Comparison of ENCODE assay signal across 2 cellular contexts in the genomic region with DNA sequence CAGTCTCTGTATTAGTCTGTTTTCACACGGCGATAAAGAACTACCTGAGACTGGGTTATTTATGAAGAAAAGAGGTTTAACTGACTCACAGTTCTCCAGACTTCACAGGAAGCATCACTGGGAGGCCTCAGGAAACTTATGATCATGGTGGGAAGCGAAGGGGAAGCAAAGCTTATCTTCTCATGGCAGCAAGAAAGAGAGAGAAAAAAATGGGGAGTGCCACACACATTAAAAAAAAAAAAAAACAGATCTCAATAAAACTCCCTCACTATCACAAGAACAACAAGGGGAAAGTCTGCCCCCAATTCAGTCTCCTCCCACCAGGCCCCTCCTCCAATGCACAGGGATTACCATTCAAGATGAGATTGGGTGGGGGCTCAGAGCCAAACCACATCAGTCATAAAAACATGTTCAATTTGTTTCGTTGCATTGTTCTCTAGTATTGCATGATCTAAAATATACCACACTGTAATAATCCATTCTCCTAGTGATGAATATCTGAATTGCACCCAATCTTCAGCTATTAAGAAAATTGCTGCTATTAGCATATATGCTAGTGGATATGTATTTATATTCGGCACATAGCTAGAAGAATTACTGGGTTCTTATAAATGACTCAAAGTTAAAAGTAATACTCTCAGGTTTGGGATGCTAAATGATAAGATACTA.
A peak's percentile ranks its signal among the peaks of the same experiment; 100 is the strongest.
TF ChIP-seq lines count a peak whose summit lies in the region.

No MANE protein-coding gene starts in this region.

TF ChIP-seq in GM23338, 12 proteins besides CTCF, POLR2A, EP300 and RAD21 (continues in another document):
- no peak for TF ChIP-seq STAT1 (IDR thresholded peaks at IDR 0.05; ENCODE audit: unreplicated experiment)
- TF ChIP-seq REST (IDR thresholded peaks at IDR 0.05; ENCODE audit: unreplicated experiment), result no peak
- TF ChIP-seq ZNF462 (CRISPR knock-in tag; IDR thresholded peaks at IDR 0.05), result no peak
- TF ChIP-seq EZH2phosphoT487 (IDR thresholded peaks at IDR 0.05; ENCODE audit: unreplicated experiment), result no peak
- TF ChIP-seq JUNB (IDR thresholded peaks at IDR 0.05; ENCODE audit: unreplicated experiment), result no peak
- no peak for TF ChIP-seq ZNF114 (CRISPR knock-in tag; IDR thresholded peaks at IDR 0.05)
- no peak for TF ChIP-seq EZH2 (IDR thresholded peaks at IDR 0.05; ENCODE audit: low read depth, unreplicated experiment)
- no peak for TF ChIP-seq CREB1 (CRISPR knock-in tag; IDR thresholded peaks at IDR 0.05; ENCODE audit: low read depth)
- no peak for TF ChIP-seq NANOG (IDR thresholded peaks at IDR 0.05; ENCODE audit: borderline replicate concordance)

TF ChIP-seq in K562, 482 proteins besides CTCF, POLR2A, EP300 and RAD21 (continues in another document):
- TF ChIP-seq CHAMP1 (IDR thresholded peaks at IDR 0.05), result peak; percentile 57; the same call in 1 of the 2 replicates
- 0 out of 4 replicates have a peak, but pooled peaks have one; percentile 23 to 39 for TF ChIP-seq FOXK2 (conservative IDR thresholded peaks at IDR 0.05 in 1 of 2, IDR thresholded peaks at IDR 0.05 in 1 of 2; ENCODE audit: low read depth in 2 of 2)
- TF ChIP-seq DPF2 (IDR thresholded peaks at IDR 0.05), result peak; percentile 67; the same call in 1 of the 2 replicates
- peak; percentile 45 for TF ChIP-seq TCF3 (CRISPR knock-in tag; IDR thresholded peaks at IDR 0.05)
- TF ChIP-seq EHMT2 (IDR thresholded peaks at IDR 0.05), result peak; percentile 29; the same call in 1 of the 2 replicates
- no peak for TF ChIP-seq CHD2 (IDR thresholded peaks at IDR 0.05; ENCODE audit: low read depth, low read length)
- TF ChIP-seq, protein P1, sequence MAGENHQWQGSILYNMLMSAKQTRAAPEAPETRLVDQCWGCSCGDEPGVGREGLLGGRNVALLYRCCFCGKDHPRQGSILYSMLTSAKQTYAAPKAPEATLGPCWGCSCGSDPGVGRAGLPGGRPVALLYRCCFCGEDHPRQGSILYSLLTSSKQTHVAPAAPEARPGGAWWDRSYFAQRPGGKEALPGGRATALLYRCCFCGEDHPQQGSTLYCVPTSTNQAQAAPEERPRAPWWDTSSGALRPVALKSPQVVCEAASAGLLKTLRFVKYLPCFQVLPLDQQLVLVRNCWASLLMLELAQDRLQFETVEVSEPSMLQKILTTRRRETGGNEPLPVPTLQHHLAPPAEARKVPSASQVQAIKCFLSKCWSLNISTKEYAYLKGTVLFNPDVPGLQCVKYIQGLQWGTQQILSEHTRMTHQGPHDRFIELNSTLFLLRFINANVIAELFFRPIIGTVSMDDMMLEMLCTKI (IDR thresholded peaks at IDR 0.05; ENCODE audit: partially characterized antibody), result no peak
- no peak for TF ChIP-seq WHSC1 (IDR thresholded peaks at IDR 0.05; ENCODE audit: low read length)
- TF ChIP-seq SFPQ (IDR thresholded peaks at IDR 0.05; ENCODE audit: low read depth, low read length), result no peak
- TF ChIP-seq GATAD2B (IDR thresholded peaks at IDR 0.05; ENCODE audit: borderline replicate concordance), result no peak
- peak; percentile 33; the same call in 1 of the 2 replicates for TF ChIP-seq NCOR1 (IDR thresholded peaks at IDR 0.05)
- TF ChIP-seq ARID3A (IDR thresholded peaks at IDR 0.05; ENCODE audit: borderline replicate concordance, low read depth, low read length), result peak; percentile 66; the same call in 1 of the 2 replicates
- TF ChIP-seq CBFA2T3 (IDR thresholded peaks at IDR 0.05), result peak; percentile 83
- TF ChIP-seq CC2D1A (IDR thresholded peaks at IDR 0.05), result peak; percentile 69; the same call in 1 of the 2 replicates
- peak; percentile 44 for TF ChIP-seq RBM25 (IDR thresholded peaks at IDR 0.05; ENCODE audit: low read depth, low read length, severe bottlenecking)
- peak; percentile 79 for TF ChIP-seq ZNF384 (IDR thresholded peaks at IDR 0.05; ENCODE audit: low read depth, low read length)
- peak; percentile 55 for TF ChIP-seq NFIC (IDR thresholded peaks at IDR 0.05)
- TF ChIP-seq NCOA6 (IDR thresholded peaks at IDR 0.05), result no peak
- peak; percentile 59; the same call in 1 of the 2 replicates for TF ChIP-seq ARID1B (IDR thresholded peaks at IDR 0.05)
- TF ChIP-seq BHLHE40 (IDR thresholded peaks at IDR 0.05; ENCODE audit: low read length), result no peak
- TF ChIP-seq FOXA1 (IDR thresholded peaks at IDR 0.05; ENCODE audit: borderline replicate concordance), result no peak
- no peak for TF ChIP-seq BRF2 (IDR thresholded peaks at IDR 0.05; ENCODE audit: borderline replicate concordance, insufficient read depth, insufficient read length)
- TF ChIP-seq HEY1 (CRISPR knock-in tag; IDR thresholded peaks at IDR 0.05; ENCODE audit: borderline replicate concordance), result no peak
- TF ChIP-seq RUNX1 (IDR thresholded peaks at IDR 0.05; ENCODE audit: low read depth), result no peak
- TF ChIP-seq HDAC1 (IDR thresholded peaks at IDR 0.05), result peak in 1 of 2 experiments; percentile 47; a peak in 1 of 4 replicates
- TF ChIP-seq SMARCE1 (IDR thresholded peaks at IDR 0.05), result peak; percentile 57; the same call in 1 of the 2 replicates
- TF ChIP-seq TRIM24 (IDR thresholded peaks at IDR 0.05), result peak; percentile 63 to 72; a peak in 3 of 4 replicates
- peak; percentile 24; the same call in 1 of the 2 replicates for TF ChIP-seq TAL1 (IDR thresholded peaks at IDR 0.05)
- no peak for TF ChIP-seq POLR2G (IDR thresholded peaks at IDR 0.05; ENCODE audit: low read depth, low read length)
- no peak for TF ChIP-seq ZEB2 (IDR thresholded peaks at IDR 0.05)
- 0 out of 2 replicates have a peak, but pooled peaks have one; percentile 10 for TF ChIP-seq BCOR (IDR thresholded peaks at IDR 0.05)
- TF ChIP-seq, protein P2, sequence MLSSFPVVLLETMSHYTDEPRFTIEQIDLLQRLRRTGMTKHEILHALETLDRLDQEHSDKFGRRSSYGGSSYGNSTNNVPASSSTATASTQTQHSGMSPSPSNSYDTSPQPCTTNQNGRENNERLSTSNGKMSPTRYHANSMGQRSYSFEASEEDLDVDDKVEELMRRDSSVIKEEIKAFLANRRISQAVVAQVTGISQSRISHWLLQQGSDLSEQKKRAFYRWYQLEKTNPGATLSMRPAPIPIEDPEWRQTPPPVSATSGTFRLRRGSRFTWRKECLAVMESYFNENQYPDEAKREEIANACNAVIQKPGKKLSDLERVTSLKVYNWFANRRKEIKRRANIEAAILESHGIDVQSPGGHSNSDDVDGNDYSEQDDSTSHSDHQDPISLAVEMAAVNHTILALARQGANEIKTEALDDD (IDR thresholded peaks at IDR 0.05), result peak; percentile 72; the same call in 1 of the 2 replicates
- no peak for TF ChIP-seq ETV5 (CRISPR knock-in tag; IDR thresholded peaks at IDR 0.05; ENCODE audit: low read depth)
- TF ChIP-seq, protein P3, sequence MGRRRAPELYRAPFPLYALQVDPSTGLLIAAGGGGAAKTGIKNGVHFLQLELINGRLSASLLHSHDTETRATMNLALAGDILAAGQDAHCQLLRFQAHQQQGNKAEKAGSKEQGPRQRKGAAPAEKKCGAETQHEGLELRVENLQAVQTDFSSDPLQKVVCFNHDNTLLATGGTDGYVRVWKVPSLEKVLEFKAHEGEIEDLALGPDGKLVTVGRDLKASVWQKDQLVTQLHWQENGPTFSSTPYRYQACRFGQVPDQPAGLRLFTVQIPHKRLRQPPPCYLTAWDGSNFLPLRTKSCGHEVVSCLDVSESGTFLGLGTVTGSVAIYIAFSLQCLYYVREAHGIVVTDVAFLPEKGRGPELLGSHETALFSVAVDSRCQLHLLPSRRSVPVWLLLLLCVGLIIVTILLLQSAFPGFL (CRISPR knock-in tag; IDR thresholded peaks at IDR 0.05), result no peak
- TF ChIP-seq NR2C2 (CRISPR knock-in tag; IDR thresholded peaks at IDR 0.05), result no peak
- TF ChIP-seq NR2C2 (tag; IDR thresholded peaks at IDR 0.05), result no peak
- TF ChIP-seq ZNF830 (CRISPR knock-in tag; IDR thresholded peaks at IDR 0.05), result no peak
- TF ChIP-seq SMARCA4 (IDR thresholded peaks at IDR 0.05), result peak; percentile 66
- no peak for TF ChIP-seq ETS2 (tag; IDR thresholded peaks at IDR 0.05; ENCODE audit: borderline replicate concordance, poor library complexity, severe bottlenecking)
- TF ChIP-seq ZNF551 (CRISPR knock-in tag; IDR thresholded peaks at IDR 0.05), result no peak
- no peak for TF ChIP-seq ZNF354B (CRISPR knock-in tag; IDR thresholded peaks at IDR 0.05)
- TF ChIP-seq, protein P4, sequence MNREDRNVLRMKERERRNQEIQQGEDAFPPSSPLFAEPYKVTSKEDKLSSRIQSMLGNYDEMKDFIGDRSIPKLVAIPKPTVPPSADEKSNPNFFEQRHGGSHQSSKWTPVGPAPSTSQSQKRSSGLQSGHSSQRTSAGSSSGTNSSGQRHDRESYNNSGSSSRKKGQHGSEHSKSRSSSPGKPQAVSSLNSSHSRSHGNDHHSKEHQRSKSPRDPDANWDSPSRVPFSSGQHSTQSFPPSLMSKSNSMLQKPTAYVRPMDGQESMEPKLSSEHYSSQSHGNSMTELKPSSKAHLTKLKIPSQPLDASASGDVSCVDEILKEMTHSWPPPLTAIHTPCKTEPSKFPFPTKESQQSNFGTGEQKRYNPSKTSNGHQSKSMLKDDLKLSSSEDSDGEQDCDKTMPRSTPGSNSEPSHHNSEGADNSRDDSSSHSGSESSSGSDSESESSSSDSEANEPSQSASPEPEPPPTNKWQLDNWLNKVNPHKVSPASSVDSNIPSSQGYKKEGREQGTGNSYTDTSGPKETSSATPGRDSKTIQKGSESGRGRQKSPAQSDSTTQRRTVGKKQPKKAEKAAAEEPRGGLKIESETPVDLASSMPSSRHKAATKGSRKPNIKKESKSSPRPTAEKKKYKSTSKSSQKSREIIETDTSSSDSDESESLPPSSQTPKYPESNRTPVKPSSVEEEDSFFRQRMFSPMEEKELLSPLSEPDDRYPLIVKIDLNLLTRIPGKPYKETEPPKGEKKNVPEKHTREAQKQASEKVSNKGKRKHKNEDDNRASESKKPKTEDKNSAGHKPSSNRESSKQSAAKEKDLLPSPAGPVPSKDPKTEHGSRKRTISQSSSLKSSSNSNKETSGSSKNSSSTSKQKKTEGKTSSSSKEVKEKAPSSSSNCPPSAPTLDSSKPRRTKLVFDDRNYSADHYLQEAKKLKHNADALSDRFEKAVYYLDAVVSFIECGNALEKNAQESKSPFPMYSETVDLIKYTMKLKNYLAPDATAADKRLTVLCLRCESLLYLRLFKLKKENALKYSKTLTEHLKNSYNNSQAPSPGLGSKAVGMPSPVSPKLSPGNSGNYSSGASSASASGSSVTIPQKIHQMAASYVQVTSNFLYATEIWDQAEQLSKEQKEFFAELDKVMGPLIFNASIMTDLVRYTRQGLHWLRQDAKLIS (CRISPR knock-in tag; IDR thresholded peaks at IDR 0.05), result no peak
- no peak for TF ChIP-seq RNF2 (IDR thresholded peaks at IDR 0.05)
- TF ChIP-seq MCM2 (IDR thresholded peaks at IDR 0.05; ENCODE audit: low read depth), result no peak
